ENCODE assay signal across 8 cellular contexts in the genomic region with DNA sequence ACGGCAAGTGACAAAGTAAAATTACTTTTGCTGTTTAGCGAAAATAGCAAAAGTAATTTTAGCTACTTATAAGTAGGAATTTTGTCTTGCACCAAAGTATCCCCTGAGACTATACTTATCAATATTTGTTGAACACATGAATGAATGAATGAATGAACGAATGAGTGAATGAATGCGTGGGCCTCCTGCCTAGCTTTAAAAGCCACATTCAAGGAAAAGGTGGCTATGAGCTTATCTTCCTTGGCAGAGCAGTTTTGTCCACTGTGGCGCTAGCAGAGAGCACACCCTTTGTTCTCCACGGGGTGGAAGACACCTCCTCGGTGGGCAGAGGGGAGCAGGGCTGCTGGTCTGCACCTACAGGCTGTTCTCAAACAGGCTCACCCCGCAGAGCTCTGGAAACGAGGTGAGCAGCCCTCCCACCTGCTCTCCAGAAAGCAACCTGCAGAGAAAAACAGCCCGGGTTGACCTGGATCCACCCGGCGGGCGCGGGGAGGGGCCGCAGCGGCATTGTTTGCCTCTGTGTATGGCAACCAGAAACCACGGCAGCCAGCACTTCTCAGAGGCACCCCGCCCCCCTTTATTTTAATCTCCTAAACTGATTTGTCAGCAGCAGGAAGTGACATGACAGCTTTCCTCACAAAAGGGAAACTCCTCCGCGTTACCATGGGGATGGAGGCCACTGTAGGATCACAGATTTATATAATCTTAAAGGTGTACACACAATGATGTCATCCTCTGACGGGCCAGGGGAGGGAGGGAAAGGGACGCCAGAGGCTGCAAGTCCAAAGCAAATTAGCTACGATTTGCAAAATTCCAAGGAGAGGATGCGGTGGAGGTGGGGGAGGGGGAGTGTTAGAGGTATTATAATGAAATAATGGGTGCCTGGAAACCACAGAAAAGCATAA. TPM values are rescaled to one million over a fixed set of nuclear protein-coding genes. Genes with fewer than 3 reads are reported as not detected.
DNase-seq lines count a peak whose midpoint lies in the region; ATAC-seq and TF ChIP-seq lines count a peak whose summit lies in the region.

No MANE protein-coding gene starts in this region.

- H3K27me3 Mint-ChIP-seq in activated naive CD4-positive, alpha-beta T cell treated with anti-CD3 and anti-CD28 coated beads for 36 hours (ENCODE audit: low read depth), result no peaks in the 10 kb centered on the region

- peak; percentile 71 for TF ChIP-seq EP300 in gastroesophageal sphincter (IDR thresholded peaks at IDR 0.05)

- no peak for TF ChIP-seq CTCF in HFF-Myc (IDR thresholded peaks at IDR 0.05; ENCODE audit: low read depth, low read length, missing control alignments)
- TF ChIP-seq CTCF in gastroesophageal sphincter (IDR thresholded peaks at IDR 0.05), result peak in 2 of 4 experiments; percentile 20 to 28
- TF ChIP-seq CTCF in neutrophil (IDR thresholded peaks at IDR 0.05), result peak; percentile 63

- H3K4me1 Mint-ChIP-seq in activated naive CD4-positive, alpha-beta T cell treated with anti-CD3 and anti-CD28 coated beads for 36 hours (ENCODE audit: low read depth), result peaks cover 43% of the 10 kb centered on the region

- H3K9me3 ChIP-seq in SJSA1 (replicated peaks), result no peaks in the 10 kb centered on the region
- H3K9me3 ChIP-seq in gastroesophageal sphincter, result peaks cover 0 to 3% (median 0%) of the 10 kb centered on the region in 3 donors
- H3K9me3 ChIP-seq in neutrophil, result peaks cover 24% of the 10 kb centered on the region

- CTCF ChIA-PET in activated naive CD4-positive, alpha-beta T cell treated with anti-CD3 and anti-CD28 coated beads for 36 hours (lab: Charles Lee), result interaction anchor here (0.6 to 1.9 kb wide), 7 partner anchors 7 to 190 kb away, joined by 3 to 5 read pairs (median 3); no protein-coding TSS in a partner anchor

- DNase-seq in GM04503 (ENCODE audit: low read depth), result peak; percentile 98
- DNase-seq in HFF-Myc (ENCODE audit: extremely low read depth, low read depth), result peak; percentile 99
- peak; percentile 94 for DNase-seq in MV-4-11 (lab: John Stamatoyannopoulos, UW)
- peak; percentile 100 for DNase-seq in SJSA1 (ENCODE audit: low read depth in 1 of 2, low spot score in 2 of 2)
- DNase-seq in activated naive CD4-positive, alpha-beta T cell treated with anti-CD3 and anti-CD28 coated beads for 36 hours, result peak; percentile 99
- peak; percentile 32 to 98 (median 81) for DNase-seq in substantia nigra (lab: John Stamatoyannopoulos, UW)

- peak overlapping the region; percentile 77 for H3K4me3 Mint-ChIP-seq in activated naive CD4-positive, alpha-beta T cell treated with anti-CD3 and anti-CD28 coated beads for 36 hours

- peaks cover 34% of the 10 kb centered on the region for H3K4me1 ChIP-seq in SJSA1 (replicated peaks)
- peaks cover 0 to 36% (median 7%) of the 10 kb centered on the region in 3 donors for H3K4me1 ChIP-seq in gastroesophageal sphincter
- peaks cover 49 to 58% of the 10 kb centered on the region in 2 experiments for H3K4me1 ChIP-seq in neutrophil (ENCODE audit: control insufficient read depth in 1 of 2, insufficient read depth in 1 of 2, low read depth in 1 of 2, low read length in 1 of 2)

- H3K4me3 ChIP-seq in HFF-Myc (replicated peaks; ENCODE audit: low read depth, low read length) (peak overlapping the region; percentile 49), SJSA1 (no peak overlapping the region), gastroesophageal sphincter (peak overlapping the region; percentile 9 to 69), neutrophil (ENCODE audit: low read depth in 1 of 2, low read length in 1 of 2) (peak overlapping the region; percentile 97 to 99)

- H3K27me3 ChIP-seq in SJSA1 (replicated peaks) (no peaks in the 10 kb centered on the region), gastroesophageal sphincter (no peaks in the 10 kb centered on the region), neutrophil (peaks cover 17% of the 10 kb centered on the region)

- peak in 1 of 2 donors; percentile 10 for TF ChIP-seq POLR2A in gastroesophageal sphincter (IDR thresholded peaks at IDR 0.05)

- WGBS in gastroesophageal sphincter (ENCODE audit: low coverage in 1 of 2), 2 donors, result 7 to 14% methylated on average over 12 to 23 of the region's 24 CpGs

- peak overlapping the region; percentile 87 for H3K27ac Mint-ChIP-seq in activated naive CD4-positive, alpha-beta T cell treated with anti-CD3 and anti-CD28 coated beads for 36 hours

- peaks cover 14% of the 10 kb centered on the region for H3K36me3 Mint-ChIP-seq in activated naive CD4-positive, alpha-beta T cell treated with anti-CD3 and anti-CD28 coated beads for 36 hours (ENCODE audit: low read depth)

- H3K27ac ChIP-seq in SJSA1 (peak overlapping the region; percentile 66), gastroesophageal sphincter (peak overlapping the region; percentile 95 to 98 (median 97)), neutrophil (peak overlapping the region; percentile 100), substantia nigra (ENCODE audit: low read depth, low read length, poor library complexity, severe bottlenecking) (peak overlapping the region; percentile 99)

- peaks cover 48% of the 10 kb centered on the region for H3K36me3 ChIP-seq in SJSA1
- H3K36me3 ChIP-seq in gastroesophageal sphincter, result peaks cover 6 to 30% of the 10 kb centered on the region in 2 donors
- peaks cover 45% of the 10 kb centered on the region for H3K36me3 ChIP-seq in neutrophil

- no peaks in the 10 kb centered on the region for H3K9me3 Mint-ChIP-seq in activated naive CD4-positive, alpha-beta T cell treated with anti-CD3 and anti-CD28 coated beads for 36 hours

- intact Hi-C loops in activated naive CD4-positive, alpha-beta T cell treated with anti-CD3 and anti-CD28 coated beads for 36 hours (cut with micrococcal nuclease), result loop anchor here (1.0 to 5.0 kb wide), 9 partner anchors 8 to 578 kb away; a partner anchor contains a TSS

- peak; percentile 59 for ATAC-seq in gastroesophageal sphincter

RNA-seq across cellular contexts. Expression of a gene that starts 5.9 kb away (rescaled TPM):
- 322 and 475 TPM in 2 replicates for total RNA-seq in SJSA1 (2014; rRNA removed; shearing (Covaris generic))
- 1 to 10 TPM; 7.0 to 7.3 TPM for total RNA-seq in activated naive CD4-positive, alpha-beta T cell treated with anti-CD3 and anti-CD28 coated beads for 36 hours
- total RNA-seq in gastroesophageal sphincter, result 100 to 1,000 TPM; 488 to 965 (median 649) TPM

Comparison
In these comparisons a context has a peak if more than half of its experiments do, and no peak if none do; other contexts are left out.
1. RNA of a gene that starts 5.9 kb away (total RNA-seq): 488 to 965 TPM in gastroesophageal sphincter and 322 to 475 TPM in SJSA1; 7.0 to 7.3 TPM in activated naive CD4-positive, alpha-beta T cell treated with anti-CD3 and anti-CD28 coated beads for 36 hours; every median in the first group is over 10 times any median in the second.
2. Peak in every context shown above with its lines, with median percentiles within 50 percentile points of each other: DNase-seq and H3K27ac ChIP-seq.